ENCODE assay signal across 9 cellular contexts in genomic region chr4:82515705-82516104, GRCh38. TPM values are rescaled to one million over a fixed set of nuclear protein-coding genes. Genes with fewer than 3 reads are reported as not detected.
A peak's percentile ranks its signal among the peaks of the same experiment; 100 is the strongest.
DNase-seq lines count a peak whose midpoint lies in the region; ATAC-seq, FAIRE-seq and TF ChIP-seq lines count a peak whose summit lies in the region.
"Had no signal": no experiment of that assay in that cellular context is flagged by ENCODE, and none has a peak within 500 bp of the region (broad histone marks: within the 10 kb centered on the region; RNA-seq: fewer than 3 reads in every experiment).

No MANE protein-coding gene starts in this region.

- TF ChIP-seq RAD21 in SK-N-SH (IDR thresholded peaks at IDR 0.05; ENCODE audit: low read length): no peak

- CTCF ChIA-PET in SK-N-SH (lab: Yijun Ruan, JAX): interaction anchor here (1.5 kb wide), 1 partner anchor 12 kb away, joined by 4 read pairs; no protein-coding TSS in a partner anchor

- no peaks in the 10 kb centered on the region for H4K20me1 ChIP-seq in SK-N-SH (ENCODE audit: insufficient read depth)

- no peak for FAIRE-seq in pancreas (lab: Jason Lieb, UNC)
- FAIRE-seq in urothelium cell line (lab: Jason Lieb, UNC): no peak

- H3K9ac ChIP-seq in SK-N-SH: no peak overlapping the region

- H3K36me3 ChIP-seq in SK-N-SH (replicated peaks in 1 of 2; ENCODE audit: control insufficient read depth in 1 of 2, insufficient read depth in 2 of 2, low read length in 1 of 2) (no peaks in the 10 kb centered on the region), pancreas (no peaks in the 10 kb centered on the region)

- H3K4me1 ChIP-seq in SK-N-SH (ENCODE audit: control insufficient read depth in 1 of 2, insufficient read depth in 2 of 2, low read depth in 1 of 2, low read length in 1 of 2): peaks cover 0 to 6% of the 10 kb centered on the region in 2 experiments; a peak in 1 of 4 replicates
- peaks cover 0 to 4% (median 0%) of the 10 kb centered on the region in 3 donors for H3K4me1 ChIP-seq in pancreas

- no peaks in the 10 kb centered on the region for H3K27me3 ChIP-seq in SK-N-SH (ENCODE audit: insufficient read depth)
- no peaks in the 10 kb centered on the region for H3K27me3 ChIP-seq in pancreas

- H3K4me3 ChIP-seq in SK-N-SH (ENCODE audit: low read depth in 2 of 2, low read length in 1 of 2): no peak overlapping the region
- no peak overlapping the region for H3K4me3 ChIP-seq in fibroblast of the aortic adventitia (ENCODE audit: low read depth, low read length)
- H3K4me3 ChIP-seq in pancreas: no peak overlapping the region

- H2AFZ ChIP-seq in SK-N-SH (ENCODE audit: low read depth): no peak overlapping the region

- no peak for TF ChIP-seq EP300 in SK-N-SH (IDR thresholded peaks at IDR 0.05; ENCODE audit: borderline replicate concordance in 1 of 2, low read depth in 1 of 2, low read length in 1 of 2)

- H3K4me2 ChIP-seq in SK-N-SH: peak overlapping the region; percentile 43

- H3K9me2 ChIP-seq in SK-N-SH: no peaks in the 10 kb centered on the region

- no peaks in the 10 kb centered on the region for H3F3A ChIP-seq in SK-N-SH (replicated peaks; ENCODE audit: insufficient read depth)

- TF ChIP-seq CTCF in SK-N-SH (IDR thresholded peaks at IDR 0.05) (no peak), fibroblast of the aortic adventitia (IDR thresholded peaks at IDR 0.05; ENCODE audit: insufficient read depth, low read length) (no peak), pancreas (IDR thresholded peaks at IDR 0.05) (no peak)

- peak overlapping the region in 1 of 2 experiments; percentile 29; a peak in 2 of 4 replicates for H3K27ac ChIP-seq in SK-N-SH (ENCODE audit: low read depth in 2 of 2, low read length in 1 of 2)
- H3K27ac ChIP-seq in pancreas: peak overlapping the region in 2 of 4 donors; percentile 13 to 15

- WGBS in SK-N-SH (ENCODE audit: low lambda C conversion rate): 72% methylated on average over 2 of the region's 3 CpGs
- 35 to 41% methylated on average over 3 of the region's 3 CpGs for WGBS in pancreas, 2 donors

- no peaks in the 10 kb centered on the region for H3K79me2 ChIP-seq in SK-N-SH (ENCODE audit: insufficient read depth)

- peak; percentile 83 to 92 (median 87) for ATAC-seq in pancreas
- no peak for ATAC-seq in HG02938 (IDR thresholded peaks at IDR 0.05; ENCODE audit: unreplicated experiment)
- no peak for ATAC-seq in HG03469 (IDR thresholded peaks at IDR 0.05; ENCODE audit: unreplicated experiment)
- ATAC-seq in HG03095 (IDR thresholded peaks at IDR 0.05; ENCODE audit: unreplicated experiment): no peak
- ATAC-seq: activated T-cell treated with anti-CD3 and anti-CD28 coated beads, Interleukin-2, amount 50 U/mL, for 4 hours had no signal

- no peaks in the 10 kb centered on the region for H3K9me3 ChIP-seq in SK-N-SH
- no peaks in the 10 kb centered on the region for H3K9me3 ChIP-seq in pancreas

- intact Hi-C loops in pancreas (cut with DNase I): no loop called here

- DNase-seq in Daoy (ENCODE audit: low read depth): peak; percentile 72
- no peak for DNase-seq in SK-N-SH
- peak; percentile 97 for DNase-seq in fibroblast of the aortic adventitia (ENCODE audit: low read depth)
- DNase-seq in pancreas: peak in 2 of 6 donors; percentile 5 to 47
- no peak for DNase-seq in urothelium cell line (ENCODE audit: low spot score)
- DNase-seq: activated T-cell treated with anti-CD3 and anti-CD28 coated beads, Interleukin-2, amount 50 U/mL, for 4 hours had no signal

- POLR2A ChIA-PET in SK-N-SH (lab: Yijun Ruan, JAX): no interaction called here

TF ChIP-seq in SK-N-SH, 30 proteins besides CTCF, POLR2A, EP300 and RAD21:
- peak; percentile 47; the same call in 1 of the 2 replicates for TF ChIP-seq NFIC (IDR thresholded peaks at IDR 0.05; ENCODE audit: borderline replicate concordance)
- no peak for TF ChIP-seq TCF12 (IDR thresholded peaks at IDR 0.05)
- no peak for TF ChIP-seq RCOR1 (IDR thresholded peaks at IDR 0.05; ENCODE audit: low read length)

RNA-seq across cellular contexts. Expression of gene TMEM150C, which starts 46.1 kb away (rescaled TPM):
- total RNA-seq in Daoy (2014; rRNA removed; shearing (Covaris generic)): 0.36 and 1.9 TPM in 2 replicates
- polyA plus RNA-seq in SK-N-SH (2012; rRNA removed) (1.0 and 1.3 TPM in 2 replicates), pancreas (1 to 10 TPM; 3.0 to 8.7 TPM)
- 1.0 and 1.1 TPM in 2 replicates for polyA plus RNA-seq in SK-N-SH (2012; cell fraction: cytosol; rRNA removed)
- 0.56 and 1.2 TPM in 2 replicates for polyA plus RNA-seq in SK-N-SH (2012; cell fraction: nucleus; rRNA removed)
- total RNA-seq in fibroblast of the aortic adventitia (ENCODE audit: low replicate concordance) (0.45 and 1.9 TPM in 2 replicates), pancreas (1 to 10 TPM; 1.0 to 4.8 (median 2.5) TPM)

Comparison
In these comparisons a context has a peak if more than half of its experiments do, and no peak if none do; other contexts are left out.
1. DNase-seq: peak in Daoy (single experiment) and fibroblast of the aortic adventitia (single experiment); none in SK-N-SH (single experiment) and urothelium cell line (single experiment).
2. ATAC-seq: peak in pancreas (4 of 4); none in HG02938 (single experiment), HG03469 (single experiment) and HG03095 (single experiment).